1 cellular context compared by ENCODE assay signal in genomic region chr6:34516391-34517324, GRCh38.
TF ChIP-seq lines count a peak whose summit lies in the region.

No MANE protein-coding gene starts in this region.

TF ChIP-seq in WTC11, 78 proteins besides CTCF, POLR2A, EP300 and RAD21 (continued from another document):
- no peak for TF ChIP-seq STAT6 (CRISPR knock-in tag; conservative IDR thresholded peaks at IDR 0.05; ENCODE audit: low read depth)
- TF ChIP-seq ZNF317 (CRISPR knock-in tag; IDR thresholded peaks at IDR 0.05; ENCODE audit: borderline replicate concordance, low read depth) = no peak
- TF ChIP-seq IRF1 (CRISPR knock-in tag; IDR thresholded peaks at IDR 0.05) = no peak
- no peak for TF ChIP-seq ZSCAN18 (CRISPR knock-in tag; IDR thresholded peaks at IDR 0.05)
- TF ChIP-seq ATF1 (CRISPR knock-in tag; IDR thresholded peaks at IDR 0.05) = no peak
- no peak for TF ChIP-seq ZNF121 (CRISPR knock-in tag; IDR thresholded peaks at IDR 0.05)
- TF ChIP-seq E2F4 (CRISPR knock-in tag; IDR thresholded peaks at IDR 0.05; ENCODE audit: borderline replicate concordance, low read depth) = no peak
- no peak for TF ChIP-seq CREB1 (CRISPR knock-in tag; IDR thresholded peaks at IDR 0.05)
- no peak for TF ChIP-seq ZNF281 (CRISPR knock-in tag; IDR thresholded peaks at IDR 0.05)
- TF ChIP-seq E2F1 (CRISPR knock-in tag; IDR thresholded peaks at IDR 0.05) = no peak
- TF ChIP-seq SMAD3 (CRISPR knock-in tag; IDR thresholded peaks at IDR 0.05; ENCODE audit: borderline replicate concordance) = no peak
